ENCODE assay signal across 9 cellular contexts in genomic region chr14:60561845-60562746, GRCh38.
A peak's percentile ranks its signal among the peaks of the same experiment; 100 is the strongest.
DNase-seq lines count a peak whose midpoint lies in the region; ATAC-seq lines count a peak whose summit lies in the region.
"Had no signal": no experiment of that assay in that cellular context is flagged by ENCODE, and none has a peak within 500 bp of the region (broad histone marks: within the 10 kb centered on the region; RNA-seq: fewer than 3 reads in every experiment).

No MANE protein-coding gene starts in this region.

- H3K4me1 Mint-ChIP-seq in activated naive CD8-positive, alpha-beta T cell treated with anti-CD3 and anti-CD28 coated beads, Interleukin-2, amount 50 U/mL, for 24 hours = no peaks in the 10 kb centered on the region

- H3K4me3 ChIP-seq in skeletal muscle cell (ENCODE audit: low read depth, low read length) = no peak overlapping the region

- H3K27me3 Mint-ChIP-seq in activated naive CD8-positive, alpha-beta T cell treated with anti-CD3 and anti-CD28 coated beads, Interleukin-2, amount 50 U/mL, for 24 hours = peaks cover 8% of the 10 kb centered on the region

- no peak overlapping the region for H3K4me3 Mint-ChIP-seq in activated naive CD8-positive, alpha-beta T cell treated with anti-CD3 and anti-CD28 coated beads, Interleukin-2, amount 50 U/mL, for 24 hours
- H3K4me3 Mint-ChIP-seq: T-helper 1 cell treated with Interleukin-12 subunit alpha and Interleukin-12 subunit beta and Interleukin-4 antibody, amounts not matched to agents 30 μg/mL and 1 μg/mL, for 36 hours had no signal

- no peak overlapping the region for H3K27ac Mint-ChIP-seq in activated naive CD8-positive, alpha-beta T cell treated with anti-CD3 and anti-CD28 coated beads, Interleukin-2, amount 50 U/mL, for 24 hours
- H3K27ac Mint-ChIP-seq: T-helper 1 cell treated with Interleukin-12 subunit alpha and Interleukin-12 subunit beta and Interleukin-4 antibody, amounts not matched to agents 30 μg/mL and 1 μg/mL, for 36 hours had no signal

- no peaks in the 10 kb centered on the region for H3K36me3 Mint-ChIP-seq in activated naive CD8-positive, alpha-beta T cell treated with anti-CD3 and anti-CD28 coated beads, Interleukin-2, amount 50 U/mL, for 24 hours (ENCODE audit: low read depth)

- peak; percentile 14 for DNase-seq in CMK (ENCODE audit: low read depth)
- peak; percentile 42 for DNase-seq in NCI-H345 treated with DMSO at 0.1 percent for 48 hours (lab: John Stamatoyannopoulos, UW; ENCODE audit: unreplicated experiment)
- DNase-seq in activated naive CD8-positive, alpha-beta T cell treated with anti-CD3 and anti-CD28 coated beads, Interleukin-2, amount 50 U/mL, for 24 hours = peak; percentile 7
- DNase-seq in hepatic stellate cell (ENCODE audit: low spot score) = peak; percentile 21
- DNase-seq in skeletal muscle cell (ENCODE audit: low read depth) = peak; percentile 69

- no peaks in the 10 kb centered on the region for H3K9me3 Mint-ChIP-seq in activated naive CD8-positive, alpha-beta T cell treated with anti-CD3 and anti-CD28 coated beads, Interleukin-2, amount 50 U/mL, for 24 hours
- H3K9me3 Mint-ChIP-seq: T-helper 1 cell treated with Interleukin-12 subunit alpha and Interleukin-12 subunit beta and Interleukin-4 antibody, amounts not matched to agents 30 μg/mL and 1 μg/mL, for 36 hours had no signal

- ATAC-seq in GM18868 (IDR thresholded peaks at IDR 0.05; ENCODE audit: unreplicated experiment) (peak; percentile 82), HG03342 (IDR thresholded peaks at IDR 0.05; ENCODE audit: unreplicated experiment) (peak; percentile 72), GM21526 (IDR thresholded peaks at IDR 0.05; ENCODE audit: low FRiP score, unreplicated experiment) (no peak)
- no peak for ATAC-seq in activated naive CD8-positive, alpha-beta T cell treated with anti-CD3 and anti-CD28 coated beads, Interleukin-2, amount 50 U/mL, for 24 hours

Comparison
In these comparisons a context has a peak if more than half of its experiments do, and no peak if none do; other contexts are left out.
1. DNase-seq: peak in every context shown above with its lines; median percentile 69 in skeletal muscle cell; 42 in NCI-H345 treated with DMSO at 0.1 percent for 48 hours; 21 in hepatic stellate cell; 14 in CMK; 7 in activated naive CD8-positive, alpha-beta T cell treated with anti-CD3 and anti-CD28 coated beads, Interleukin-2, amount 50 U/mL, for 24 hours.
2. ATAC-seq: peak in GM18868 (single experiment) and HG03342 (single experiment); none in activated naive CD8-positive, alpha-beta T cell treated with anti-CD3 and anti-CD28 coated beads, Interleukin-2, amount 50 U/mL, for 24 hours (single experiment) and GM21526 (single experiment).